8 cellular contexts compared by ENCODE assay signal in the genomic region with DNA sequence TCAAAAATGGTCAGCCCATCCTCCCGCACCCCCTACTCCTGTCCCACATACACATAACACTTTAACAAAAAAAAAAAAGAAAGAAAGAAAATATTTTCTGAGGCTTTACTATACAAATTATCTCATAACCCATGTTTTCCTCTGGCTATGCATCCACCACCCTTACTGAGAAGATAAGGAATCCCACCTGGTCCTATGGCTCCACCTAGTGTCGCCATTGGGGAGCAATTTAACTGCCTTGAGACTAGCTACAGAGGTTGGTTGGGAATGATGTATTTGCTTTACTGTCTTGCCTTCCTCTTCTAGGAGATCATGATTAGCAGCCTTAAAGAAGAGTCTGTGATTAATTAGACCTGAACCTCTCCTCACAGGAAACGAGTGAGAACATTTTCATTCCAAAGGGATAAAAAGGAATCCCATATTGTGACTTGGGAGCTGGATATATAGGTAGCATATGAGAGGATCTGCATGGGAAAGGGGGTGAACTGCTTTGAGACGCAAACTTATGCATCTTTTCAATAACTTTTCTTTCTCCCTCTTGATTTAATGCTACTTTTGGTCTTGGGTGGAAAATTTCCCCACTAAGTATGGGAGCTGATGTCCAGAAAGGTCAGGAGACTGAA.
DNase-seq lines count a peak whose midpoint lies in the region; ATAC-seq, FAIRE-seq and TF ChIP-seq lines count a peak whose summit lies in the region.

No MANE protein-coding gene starts in this region.

- H3K9me3 ChIP-seq in DOHH2 (ENCODE audit: control insufficient read depth, insufficient read depth, low read length) (no peaks in the 10 kb centered on the region), NT2/D1 (ENCODE audit: insufficient read depth, low read length) (no peaks in the 10 kb centered on the region)
- no peaks in the 10 kb centered on the region for H3K9me3 ChIP-seq in naive thymus-derived CD4-positive, alpha-beta T cell (ENCODE audit: control insufficient read depth in 2 of 3, low read length in 3 of 3)

- POLR2A ChIA-PET in naive thymus-derived CD4-positive, alpha-beta T cell (lab: Charles Lee) = interaction anchor here (0.6 to 1.4 kb wide), 4 partner anchors 18 to 164 kb away, joined by 3 to 10 read pairs (median 4); no protein-coding TSS in a partner anchor

- ATAC-seq in GM21528 (IDR thresholded peaks at IDR 0.05; ENCODE audit: low FRiP score, unreplicated experiment) (peak; percentile 89), esophagus mucosa (peak; percentile 80)
- peak; percentile 87 for ATAC-seq in naive thymus-derived CD4-positive, alpha-beta T cell

- FAIRE-seq in HTR-8/SVneo (lab: Jason Lieb, UNC) = peak; percentile 51

- CTCF ChIA-PET in naive thymus-derived CD4-positive, alpha-beta T cell (lab: Charles Lee) = interaction anchor here (0.5 to 1.6 kb wide), 8 partner anchors 11 to 1033 kb away, joined by 3 to 13 read pairs (median 4); no protein-coding TSS in a partner anchor

- H3K79me2 ChIP-seq in DOHH2 (ENCODE audit: control insufficient read depth, low read length) = no peaks in the 10 kb centered on the region

- H3K4me1 ChIP-seq in DOHH2 (ENCODE audit: control insufficient read depth, low read length) (no peaks in the 10 kb centered on the region), NT2/D1 (ENCODE audit: insufficient read depth, insufficient read length) (no peaks in the 10 kb centered on the region)
- H3K4me1 ChIP-seq in naive thymus-derived CD4-positive, alpha-beta T cell (ENCODE audit: control insufficient read depth in 2 of 2, insufficient read depth in 2 of 2, low read length in 2 of 2) = no peaks in the 10 kb centered on the region

- H3F3A ChIP-seq in DOHH2 (ENCODE audit: control insufficient read depth, insufficient read depth) = no peaks in the 10 kb centered on the region

- H3K27ac ChIP-seq in DOHH2 (ENCODE audit: low read depth, low read length) = no peak overlapping the region
- H3K27ac ChIP-seq in naive thymus-derived CD4-positive, alpha-beta T cell (ENCODE audit: low read depth, low read length) = no peak overlapping the region

- no peaks in the 10 kb centered on the region for H3K36me3 Mint-ChIP-seq in naive thymus-derived CD4-positive, alpha-beta T cell

- H3K4me3 Mint-ChIP-seq in naive thymus-derived CD4-positive, alpha-beta T cell = no peak overlapping the region

- no peak overlapping the region for H3K4me3 ChIP-seq in DOHH2 (ENCODE audit: low read length)
- no peak overlapping the region for H3K4me3 ChIP-seq in NT2/D1 (ENCODE audit: insufficient read length, low read depth)
- H3K4me3 ChIP-seq in naive thymus-derived CD4-positive, alpha-beta T cell (ENCODE audit: low read length) = no peak overlapping the region

- no peaks in the 10 kb centered on the region for H3K4me1 Mint-ChIP-seq in naive thymus-derived CD4-positive, alpha-beta T cell

- peaks cover 3 to 29% (median 6%) of the 10 kb centered on the region in 5 donors for H3K27me3 Mint-ChIP-seq in naive thymus-derived CD4-positive, alpha-beta T cell

- no peak overlapping the region for H3K27ac Mint-ChIP-seq in naive thymus-derived CD4-positive, alpha-beta T cell

- H3K9me2 ChIP-seq in DOHH2 (replicated peaks; ENCODE audit: control insufficient read depth, low read length) = no peaks in the 10 kb centered on the region

- no peaks in the 10 kb centered on the region for H4K20me1 ChIP-seq in DOHH2 (ENCODE audit: control insufficient read depth, insufficient read depth, low read depth, low read length)

- H3K9ac ChIP-seq in NT2/D1 (ENCODE audit: insufficient read length, low read depth) = no peak overlapping the region

- H3K9me3 Mint-ChIP-seq in naive thymus-derived CD4-positive, alpha-beta T cell = no peaks in the 10 kb centered on the region

- intact Hi-C loops in naive thymus-derived CD4-positive, alpha-beta T cell (cut with micrococcal nuclease) = loop anchor here (1.0 to 10.0 kb wide), 5 partner anchors 305 to 1033 kb away; a partner anchor contains a TSS

- peak; percentile 80 for TF ChIP-seq CTCF in DOHH2 (IDR thresholded peaks at IDR 0.05; ENCODE audit: low read depth, low read length, poor library complexity, severe bottlenecking)

- DNase-seq in HTR-8/SVneo (ENCODE audit: insufficient read length, low spot score) (peak; percentile 89), NT2/D1 (ENCODE audit: low read depth, low spot score) (peak; percentile 59), stromal cell of bone marrow (ENCODE audit: low read depth) (peak; percentile 73)
- peak; percentile 76 for DNase-seq in activated CD8-positive, alpha-beta memory T cell treated with anti-CD3 and anti-CD28 coated beads, Interleukin-2, amount 50 U/mL, for 48 hours
- peak in 8 of 9 donors; percentile 24 to 56 (median 49) for DNase-seq in naive thymus-derived CD4-positive, alpha-beta T cell

- H3K36me3 ChIP-seq in DOHH2 (ENCODE audit: control insufficient read depth, low read length) = no peaks in the 10 kb centered on the region
- no peaks in the 10 kb centered on the region for H3K36me3 ChIP-seq in NT2/D1 (ENCODE audit: insufficient read depth, insufficient read length, low read length)
- H3K36me3 ChIP-seq in naive thymus-derived CD4-positive, alpha-beta T cell (ENCODE audit: control insufficient read depth in 2 of 3, insufficient read depth in 3 of 3, low read length in 3 of 3) = no peaks in the 10 kb centered on the region

- no peak overlapping the region for H3K4me2 ChIP-seq in DOHH2 (ENCODE audit: low read length)

- H3K27me3 ChIP-seq in DOHH2 (ENCODE audit: control insufficient read depth, low read length) = peaks cover 9% of the 10 kb centered on the region; the same call in 1 of the 2 replicates
- no peaks in the 10 kb centered on the region for H3K27me3 ChIP-seq in NT2/D1 (ENCODE audit: insufficient read depth, insufficient read length)
- no peaks in the 10 kb centered on the region for H3K27me3 ChIP-seq in naive thymus-derived CD4-positive, alpha-beta T cell (ENCODE audit: control insufficient read depth in 2 of 2, insufficient read depth in 2 of 2, low read length in 2 of 2)
